ENCODE assay signal across 18 cellular contexts in genomic region chr18:35703043-35703688, GRCh38.
A peak's percentile ranks its signal among the peaks of the same experiment; 100 is the strongest.
DNase-seq lines count a peak whose midpoint lies in the region; ATAC-seq, FAIRE-seq and TF ChIP-seq lines count a peak whose summit lies in the region.
"Had no signal": no experiment of that assay in that cellular context is flagged by ENCODE, and none has a peak within 500 bp of the region (broad histone marks: within the 10 kb centered on the region; RNA-seq: fewer than 3 reads in every experiment).

No MANE protein-coding gene starts in this region.

- no peak overlapping the region for H3T11ph ChIP-seq in H9 (ENCODE audit: low read length)

- H3K27ac Mint-ChIP-seq in H9, result no peak overlapping the region
- H3K27ac Mint-ChIP-seq: activated naive CD8-positive, alpha-beta T cell had no signal

- no peak overlapping the region for H4K5ac ChIP-seq in H9 (ENCODE audit: insufficient read length, low read depth, low read length)

- H2AK5ac ChIP-seq in H9 (ENCODE audit: insufficient read length, low read length), result no peak overlapping the region

- no peak overlapping the region for H2BK12ac ChIP-seq in H9 (ENCODE audit: insufficient read length, low read depth, low read length)

- no peaks in the 10 kb centered on the region for H3K9me3 ChIP-seq in endothelial cell of umbilical vein (replicated peaks; ENCODE audit: control insufficient read depth, insufficient read depth, low read length)
- no peaks in the 10 kb centered on the region for H3K9me3 ChIP-seq in mucosa of descending colon
- H3K9me3 ChIP-seq in H9 (ENCODE audit: control insufficient read depth, low read depth, low read length), result no peaks in the 10 kb centered on the region
- no peaks in the 10 kb centered on the region for H3K9me3 ChIP-seq in uterus
- H3K9me3 ChIP-seq: sigmoid colon had no signal

- peak overlapping the region; percentile 55 for H3K9ac ChIP-seq in endothelial cell of umbilical vein (replicated peaks; ENCODE audit: extremely low read depth, insufficient read depth, low read length)
- no peak overlapping the region for H3K9ac ChIP-seq in H9 (ENCODE audit: extremely low read depth, insufficient read length, low read length)

- no peaks in the 10 kb centered on the region for H3K79me1 ChIP-seq in H9 (ENCODE audit: insufficient read depth, low read depth, low read length, poor library complexity, severe bottlenecking)

- H3K36me3 ChIP-seq in endothelial cell of umbilical vein (ENCODE audit: control insufficient read depth in 2 of 2, extremely low read depth in 1 of 2, insufficient read depth in 2 of 2, low read length in 2 of 2), result peaks cover 4 to 8% of the 10 kb centered on the region in 2 experiments
- no peaks in the 10 kb centered on the region for H3K36me3 ChIP-seq in mucosa of descending colon (ENCODE audit: low read depth)
- H3K36me3 ChIP-seq in uterus, result no peaks in the 10 kb centered on the region

- H3K23me2 ChIP-seq in H9 (ENCODE audit: insufficient read length, low read depth, low read length, poor library complexity, severe bottlenecking), result no peaks in the 10 kb centered on the region

- TF ChIP-seq POLR2A in endothelial cell of umbilical vein (IDR thresholded peaks at IDR 0.05; ENCODE audit: low read depth, low read length), result no peak
- no peak for TF ChIP-seq POLR2A in uterus (IDR thresholded peaks at IDR 0.05)

- BruUV-seq in endothelial cell of umbilical vein (replicated peaks; lab: Mats Ljungman, UMichigan), result TSS peak; percentile 73

- no peaks in the 10 kb centered on the region for H3K27me3 Mint-ChIP-seq in H9 (ENCODE audit: low read depth)
- H3K27me3 Mint-ChIP-seq: activated naive CD8-positive, alpha-beta T cell had no signal

- no peak overlapping the region for H3K18ac ChIP-seq in H9 (ENCODE audit: insufficient read length, low read depth, low read length)

- ATAC-seq in mucosa of descending colon, result peak; percentile 23
- ATAC-seq: GM12878 had no signal

- H3K4me3 ChIP-seq in endothelial cell of umbilical vein (replicated peaks in 1 of 3; ENCODE audit: insufficient read depth in 1 of 3, low read depth in 1 of 3, low read length in 3 of 3), result no peak overlapping the region
- no peak overlapping the region for H3K4me3 ChIP-seq in mucosa of descending colon
- H3K4me3 ChIP-seq in uterus, result no peak overlapping the region
- H3K4me3 ChIP-seq: GM12878, sigmoid colon had no signal

- peak; percentile 77 for FAIRE-seq in endothelial cell of umbilical vein (lab: Jason Lieb, UNC)
- FAIRE-seq: GM12878, H54 had no signal

- no peak overlapping the region for H2BK5ac ChIP-seq in H9 (ENCODE audit: insufficient read length, low read length)

- POLR2A ChIA-PET in endothelial cell of umbilical vein (lab: Charles Lee), result interaction anchor here (0.6 to 0.9 kb wide), 3 partner anchors 61 to 242 kb away, joined by 3 to 4 read pairs (median 3); no protein-coding TSS in a partner anchor

- H3K4me2 ChIP-seq in endothelial cell of umbilical vein (ENCODE audit: insufficient read depth, low read length) (peak overlapping the region; percentile 55), H9 (ENCODE audit: insufficient read depth, insufficient read length, low read length) (no peak overlapping the region)

- TF ChIP-seq CTCF in endothelial cell of umbilical vein (IDR thresholded peaks at IDR 0.05; ENCODE audit: extremely low read depth in 1 of 2, insufficient read depth in 1 of 2, low read depth in 1 of 2, low read length in 2 of 2), result no peak
- no peak for TF ChIP-seq CTCF in mucosa of descending colon (IDR thresholded peaks at IDR 0.05)
- no peak for TF ChIP-seq CTCF in H9 (conservative IDR thresholded peaks at IDR 0.05)
- TF ChIP-seq CTCF in uterus (IDR thresholded peaks at IDR 0.05), result no peak

- DNase-seq in EL, result peak; percentile 20
- peak; percentile 66 for DNase-seq in M059J (ENCODE audit: low read depth)
- DNase-seq in endothelial cell of umbilical vein (ENCODE audit: low read depth, low spot score), result peak; percentile 92
- no peak for DNase-seq in mucosa of descending colon
- DNase-seq in H9, result no peak
- no peak for DNase-seq in posterior cingulate gyrus
- DNase-seq in uterus, result no peak
- DNase-seq: activated CD4-positive, alpha-beta T cell treated with anti-CD3 and anti-CD28 coated beads for 48 hours; activated T-cell treated with anti-CD3 and anti-CD28 coated beads for 4 hours; MV-4-11; NCI-H345; SIG-M5; sigmoid colon; stimulated activated CD4-positive, alpha-beta T cell treated with anti-CD3 and anti-CD28 coated beads, Interleukin-4, amount 100 ng/mL, for 1 hour had no signal

- H3K4me1 Mint-ChIP-seq in H9, result peaks cover 3 to 10% of the 10 kb centered on the region in 2 experiments; a peak in 2 of 4 replicates

- H4K8ac ChIP-seq in H9 (replicated peaks; ENCODE audit: insufficient read length, low read depth, low read length), result no peak overlapping the region

- no peak overlapping the region for H2BK120ac ChIP-seq in H9 (ENCODE audit: low read depth, low read length, poor library complexity, severe bottlenecking)

- no peak overlapping the region for H3K56ac ChIP-seq in H9 (ENCODE audit: insufficient read length, low read depth, low read length)

- no peaks in the 10 kb centered on the region for H4K20me1 ChIP-seq in endothelial cell of umbilical vein (replicated peaks; ENCODE audit: control insufficient read depth, extremely low read depth, insufficient read depth, low read length)
- H4K20me1 ChIP-seq in H9 (ENCODE audit: control insufficient read depth, insufficient read depth, insufficient read length), result no peaks in the 10 kb centered on the region

- no peak overlapping the region for H3K4me3 Mint-ChIP-seq in H9
- H3K4me3 Mint-ChIP-seq: activated naive CD8-positive, alpha-beta T cell had no signal

- H3K23ac ChIP-seq in H9 (ENCODE audit: insufficient read length, low read depth, low read length), result no peak overlapping the region

- peaks cover 4% of the 10 kb centered on the region for H3K79me2 ChIP-seq in endothelial cell of umbilical vein (ENCODE audit: control insufficient read depth, insufficient read depth, low read length)
- H3K79me2 ChIP-seq in H9 (ENCODE audit: insufficient read depth, low read length), result no peaks in the 10 kb centered on the region

- H3K36me3 Mint-ChIP-seq in H9 (ENCODE audit: insufficient read depth in 1 of 3, low read depth in 3 of 3), result peaks cover 0 to 14% (median 5%) of the 10 kb centered on the region in 3 experiments; a peak in 3 of 7 replicates

- no peak overlapping the region for H3K14ac ChIP-seq in H9 (ENCODE audit: insufficient read depth, low read length)

- H4K91ac ChIP-seq in H9 (ENCODE audit: insufficient read length, low read depth, low read length), result no peak overlapping the region

- H3K4me1 ChIP-seq in endothelial cell of umbilical vein (ENCODE audit: control insufficient read depth, extremely low read depth, insufficient read depth, low read length) (peaks cover 47% of the 10 kb centered on the region), mucosa of descending colon (ENCODE audit: low read depth) (no peaks in the 10 kb centered on the region), H9 (ENCODE audit: insufficient read depth, low read length) (no peaks in the 10 kb centered on the region; the same call in 1 of the 2 replicates), uterus (no peaks in the 10 kb centered on the region)
- H3K4me1 ChIP-seq: sigmoid colon had no signal

- CTCF ChIA-PET in endothelial cell of umbilical vein (lab: Charles Lee), result interaction anchor here (0.7 to 1.8 kb wide), 8 partner anchors 11 to 317 kb away, joined by 3 to 9 read pairs (median 3); no protein-coding TSS in a partner anchor

- no peak overlapping the region for H3K4ac ChIP-seq in H9 (ENCODE audit: low read depth, low read length)

- no peak overlapping the region for H2BK20ac ChIP-seq in H9 (ENCODE audit: low read depth, low read length, poor library complexity, severe bottlenecking)

- intact Hi-C loops in endothelial cell of umbilical vein (cut with micrococcal nuclease), result loop anchor here (1.0 to 2.0 kb wide), 2 partner anchors 10 to 236 kb away; no protein-coding TSS in a partner anchor
- intact Hi-C loops in mucosa of descending colon (cut with DNase I, micrococcal nuclease), result no loop called here
- intact Hi-C loops in posterior cingulate gyrus (cut with DNase I), result no loop called here
- intact Hi-C loops in uterus (cut with DNase I; ENCODE audit: low total_unique reads), result no loop called here

- dilution Hi-C loops in endothelial cell of umbilical vein (cut with MboI; ENCODE audit: extremely low pct_ligation_motif_present, low sequenced_read_pairs), result no loop called here

- H3K27ac ChIP-seq in endothelial cell of umbilical vein (ENCODE audit: insufficient read depth, low read depth, low read length), result peak overlapping the region; percentile 87
- H3K27ac ChIP-seq in H9 (ENCODE audit: insufficient read length, low read depth, low read length), result no peak overlapping the region
- H3K27ac ChIP-seq in uterus, result no peak overlapping the region
- H3K27ac ChIP-seq: C4-2B, sigmoid colon had no signal

- H3K9me1 ChIP-seq in endothelial cell of umbilical vein (replicated peaks; ENCODE audit: control insufficient read depth, extremely low read depth, insufficient read depth, low read length), result no peaks in the 10 kb centered on the region

- H2BK15ac ChIP-seq in H9 (ENCODE audit: low read depth, low read length), result no peak overlapping the region

- H3K27me3 ChIP-seq in endothelial cell of umbilical vein (ENCODE audit: control insufficient read depth in 2 of 2, insufficient read depth in 2 of 2, low read length in 2 of 2) (no peaks in the 10 kb centered on the region), H9 (ENCODE audit: insufficient read depth, low read length) (no peaks in the 10 kb centered on the region), uterus (no peaks in the 10 kb centered on the region)
- H3K27me3 ChIP-seq: sigmoid colon had no signal

- no peak overlapping the region for H2AFZ ChIP-seq in endothelial cell of umbilical vein (ENCODE audit: low read depth, low read length)
- H2AFZ ChIP-seq in H9 (ENCODE audit: low read length), result no peak overlapping the region

- no peaks in the 10 kb centered on the region for H3K9me3 Mint-ChIP-seq in H9

TF ChIP-seq in endothelial cell of umbilical vein, 7 proteins besides CTCF, POLR2A, EP300 and RAD21:
- no peak for TF ChIP-seq MYC (IDR thresholded peaks at IDR 0.05; ENCODE audit: low read depth, low read length)
- peak; percentile 63 for TF ChIP-seq JUN (IDR thresholded peaks at IDR 0.05; ENCODE audit: borderline replicate concordance, insufficient read depth, insufficient read length, low read depth)

Comparison
In these comparisons a context has a peak if more than half of its experiments do, and no peak if none do; other contexts are left out.
1. DNase-seq: peak in EL (single experiment), M059J (single experiment) and endothelial cell of umbilical vein (single experiment); none in mucosa of descending colon (0 of 3), H9 (single experiment), posterior cingulate gyrus (0 of 10) and uterus (0 of 2).